In genomic region chr14:20836668-20837338, GRCh38 we compare ENCODE assay signal across 11 cellular contexts. TPM values are rescaled to one million over a fixed set of nuclear protein-coding genes. Genes with fewer than 3 reads are reported as not detected.
DNase-seq lines count a peak whose midpoint lies in the region; ATAC-seq and TF ChIP-seq lines count a peak whose summit lies in the region.
"Had no signal": no experiment of that assay in that cellular context is flagged by ENCODE, and none has a peak within 500 bp of the region (broad histone marks: within the 10 kb centered on the region; RNA-seq: fewer than 3 reads in every experiment).

No MANE protein-coding gene starts in this region.

- TF ChIP-seq CTCF in dorsolateral prefrontal cortex (IDR thresholded peaks at IDR 0.05 in 54 of 56, conservative IDR thresholded peaks at IDR 0.05 in 2 of 56; ENCODE audit: low read depth in 1 of 56, partially characterized antibody in 56 of 56) (peak in 55 of 56 donors; percentile 18 to 73 (median 54)), mesothelial cell of epicardium (IDR thresholded peaks at IDR 0.05; ENCODE audit: unreplicated experiment) (peak; percentile 43)
- TF ChIP-seq CTCF in CD4-positive, alpha-beta T cell (IDR thresholded peaks at IDR 0.05), result no peak

- no peaks in the 10 kb centered on the region for H3K27me3 ChIP-seq in dorsolateral prefrontal cortex
- no peaks in the 10 kb centered on the region for H3K27me3 ChIP-seq in CD4-positive, alpha-beta T cell (ENCODE audit: control insufficient read depth, insufficient read depth, low read length)

- POLR2A ChIA-PET in CD4-positive, alpha-beta T cell (lab: Charles Lee), result interaction anchor here (0.8 kb wide), 1 partner anchor 155 kb away, joined by 3 read pairs; no protein-coding TSS in a partner anchor

- no peaks in the 10 kb centered on the region for H3K9me3 Mint-ChIP-seq in mesothelial cell of epicardium
- H3K9me3 Mint-ChIP-seq in CD4-positive, alpha-beta T cell, result no peaks in the 10 kb centered on the region
- H3K9me3 Mint-ChIP-seq: activated T-helper 1 cell treated with anti-CD3 and anti-CD28 coated beads, Interleukin-12 subunit alpha, Interleukin-12 subunit beta, Interleukin-2, Interleukin-4 antibody, amounts not matched to agents 30 ng/mL and 10 ng/mL and 1 ng/mL, durations not matched to agents 14 hours and 24 hours and 36 hours had no signal

- peak; percentile 53 for DNase-seq in AG20443 (ENCODE audit: low spot score)
- peak; percentile 45 for DNase-seq in HuH-7.5 (ENCODE audit: low spot score)
- DNase-seq in dorsolateral prefrontal cortex, result peak in 1 of 10 donors; percentile 43
- no peak for DNase-seq in mesothelial cell of epicardium (ENCODE audit: low spot score in 2 of 2, unreplicated experiment in 2 of 2)
- DNase-seq in NCI-H2081 treated with DMSO at 0.1 percent for 48 hours (lab: John Stamatoyannopoulos, UW), result no peak
- no peak for DNase-seq in CD4-positive, alpha-beta T cell
- DNase-seq: NK-92 treated with Interleukin-12 subunit alpha and Interleukin-12 subunit beta, amount 100 ng/mL, for 24 hours; stimulated activated CD4-positive, alpha-beta T cell treated with anti-CD3 and anti-CD28 coated beads, Interleukin-4, amount 100 ng/mL, for 1 hour had no signal

- peak overlapping the region in 3 of 59 donors; percentile 1 to 36 (median 35) for H3K27ac ChIP-seq in dorsolateral prefrontal cortex
- no peak overlapping the region for H3K27ac ChIP-seq in CD4-positive, alpha-beta T cell (ENCODE audit: low read depth, low read length)

- no peak overlapping the region for H3K27ac Mint-ChIP-seq in mesothelial cell of epicardium
- H3K27ac Mint-ChIP-seq in CD4-positive, alpha-beta T cell, result no peak overlapping the region
- H3K27ac Mint-ChIP-seq: activated T-helper 1 cell treated with anti-CD3 and anti-CD28 coated beads, Interleukin-12 subunit alpha, Interleukin-12 subunit beta, Interleukin-2, Interleukin-4 antibody, amounts not matched to agents 30 ng/mL and 10 ng/mL and 1 ng/mL, durations not matched to agents 14 hours and 24 hours and 36 hours had no signal

- intact Hi-C loops in dorsolateral prefrontal cortex (cut with DNase I), result no loop called here
- intact Hi-C loops in CD4-positive, alpha-beta T cell (cut with DNase I, micrococcal nuclease), result no loop called here

- H3K4me3 ChIP-seq in dorsolateral prefrontal cortex, result peak overlapping the region in 1 of 59 donors; percentile 23

- no peak overlapping the region for H3K4me3 Mint-ChIP-seq in mesothelial cell of epicardium
- no peak overlapping the region for H3K4me3 Mint-ChIP-seq in CD4-positive, alpha-beta T cell
- H3K4me3 Mint-ChIP-seq: activated T-helper 1 cell treated with anti-CD3 and anti-CD28 coated beads, Interleukin-12 subunit alpha, Interleukin-12 subunit beta, Interleukin-2, Interleukin-4 antibody, amounts not matched to agents 30 ng/mL and 10 ng/mL and 1 ng/mL, durations not matched to agents 14 hours and 24 hours and 36 hours had no signal

- no peaks in the 10 kb centered on the region for H3K36me3 Mint-ChIP-seq in mesothelial cell of epicardium
- no peaks in the 10 kb centered on the region for H3K36me3 Mint-ChIP-seq in CD4-positive, alpha-beta T cell (ENCODE audit: low read depth)

- no peaks in the 10 kb centered on the region for H3K9me3 ChIP-seq in CD4-positive, alpha-beta T cell (ENCODE audit: control insufficient read depth, low read length)

- CTCF ChIA-PET in CD4-positive, alpha-beta T cell (lab: Charles Lee), result no interaction called here

- no peaks in the 10 kb centered on the region for H3K27me3 Mint-ChIP-seq in mesothelial cell of epicardium (ENCODE audit: low read depth)
- H3K27me3 Mint-ChIP-seq in CD4-positive, alpha-beta T cell, result no peaks in the 10 kb centered on the region

- H3K4me1 Mint-ChIP-seq in mesothelial cell of epicardium, result peaks cover 10% of the 10 kb centered on the region
- H3K4me1 Mint-ChIP-seq in CD4-positive, alpha-beta T cell (ENCODE audit: low read depth), result no peaks in the 10 kb centered on the region

- ATAC-seq in HG02678 (IDR thresholded peaks at IDR 0.05; ENCODE audit: unreplicated experiment) (no peak), GM18858 (IDR thresholded peaks at IDR 0.05; ENCODE audit: unreplicated experiment) (no peak)
- no peak for ATAC-seq in CD4-positive, alpha-beta T cell (ENCODE audit: poor library complexity)

RNA-seq across cellular contexts. Expression of gene RNASE1, which starts 34.2 kb away (rescaled TPM):
- total RNA-seq in dorsolateral prefrontal cortex (100 to 1,000 TPM in 104 of 120 experiments, 10 to 100 TPM in 16; 39.9 to 796 (median 173) TPM), mesothelial cell of epicardium (13.1 to 14.8 TPM (median 13.3 TPM) in 3 replicates)
- not detected for total RNA-seq in CD4-positive, alpha-beta T cell
- total RNA-seq: activated T-helper 1 cell treated with anti-CD3 and anti-CD28 coated beads, Interleukin-12 subunit alpha, Interleukin-12 subunit beta, Interleukin-2, Interleukin-4 antibody, amounts not matched to agents 30 ng/mL and 10 ng/mL and 1 ng/mL, durations not matched to agents 14 hours and 24 hours and 36 hours had no signal

RNA-seq across cellular contexts. Expression of gene RNASE3, which starts 54.4 kb away (rescaled TPM):
- 1 to 10 TPM in 33 of 120 experiments, under 1 TPM in 19, not detected in 68; 0.70 to 3.1 (median 1.1) TPM for total RNA-seq in dorsolateral prefrontal cortex
- not detected in 3 replicates for total RNA-seq in mesothelial cell of epicardium
- total RNA-seq in CD4-positive, alpha-beta T cell, result not detected
- total RNA-seq: activated T-helper 1 cell treated with anti-CD3 and anti-CD28 coated beads, Interleukin-12 subunit alpha, Interleukin-12 subunit beta, Interleukin-2, Interleukin-4 antibody, amounts not matched to agents 30 ng/mL and 10 ng/mL and 1 ng/mL, durations not matched to agents 14 hours and 24 hours and 36 hours had no signal

RNA-seq across cellular contexts. Expression of gene RNASE6, which starts 55.7 kb away (rescaled TPM):
- total RNA-seq in dorsolateral prefrontal cortex (10 to 100 TPM in 8 of 120 experiments, 1 to 10 TPM in 108, under 1 TPM in 4; 0.56 to 19.7 (median 4.2) TPM), mesothelial cell of epicardium (0.27 to 0.57 TPM (median 0.33 TPM) in 3 replicates)
- total RNA-seq in CD4-positive, alpha-beta T cell, result 1 to 10 TPM in 1 of 2 experiments, under 1 TPM in 1; 0.66 to 1.5 TPM

Comparison
In these comparisons a context has a peak if more than half of its experiments do, and no peak if none do; other contexts are left out.
1. DNase-seq: peak in AG20443 (single experiment) and HuH-7.5 (single experiment); none in mesothelial cell of epicardium (0 of 2), NCI-H2081 treated with DMSO at 0.1 percent for 48 hours (single experiment) and CD4-positive, alpha-beta T cell (0 of 10).
2. RNA of gene RNASE1, which starts 34.2 kb away (total RNA-seq): 39.9 to 796 TPM in dorsolateral prefrontal cortex and 13.1 to 14.8 TPM in mesothelial cell of epicardium; not detected in CD4-positive, alpha-beta T cell; every median in the first group is over 10 times any median in the second.